ENCODE assay signal across 19 cellular contexts in the genomic region with DNA sequence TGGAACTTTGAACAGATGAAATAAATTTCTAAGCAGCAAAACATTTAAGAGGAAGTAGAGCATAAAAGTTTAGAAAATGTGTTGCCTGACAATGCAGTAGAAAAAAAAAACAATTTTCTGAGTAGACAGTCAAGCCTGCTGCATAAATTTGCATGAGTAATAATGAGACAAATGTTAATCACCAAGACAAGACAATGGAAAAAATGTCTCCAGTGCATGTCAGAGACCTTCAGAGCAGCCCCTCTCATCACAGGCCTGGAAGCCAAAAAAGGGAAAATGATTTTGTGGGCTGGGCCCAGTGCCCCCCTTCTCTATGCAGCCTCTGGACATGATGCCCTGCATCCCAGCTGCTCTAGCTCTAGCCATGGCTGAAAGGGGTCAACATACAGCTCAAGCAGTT.
DNase-seq lines count a peak whose midpoint lies in the region; ATAC-seq and TF ChIP-seq lines count a peak whose summit lies in the region.
"Had no signal": no experiment of that assay in that cellular context is flagged by ENCODE, and none has a peak within 500 bp of the region (broad histone marks: within the 10 kb centered on the region; RNA-seq: fewer than 3 reads in every experiment).

No MANE protein-coding gene starts in this region.

- no peak overlapping the region for H3K4me3 ChIP-seq in parathyroid adenoma (ENCODE audit: low read depth, low read length)
- H3K4me3 ChIP-seq: BLaER1 had no signal

- peak overlapping the region; percentile 56 for H3K27ac ChIP-seq in parathyroid adenoma
- H3K27ac ChIP-seq: BLaER1, C4-2B had no signal

- H3K9me3 Mint-ChIP-seq in activated T-cell treated with anti-CD3 and anti-CD28 coated beads, Interleukin-2, amount 50 U/mL, for 4 hours: no peaks in the 10 kb centered on the region
- no peaks in the 10 kb centered on the region for H3K9me3 Mint-ChIP-seq in activated naive CD4-positive, alpha-beta T cell treated with anti-CD3 and anti-CD28 coated beads, Interleukin-2, amount 50 U/mL, for 24 hours

- no peaks in the 10 kb centered on the region for H3K79me2 ChIP-seq in parathyroid adenoma

- H3K27ac Mint-ChIP-seq in activated naive CD4-positive, alpha-beta T cell treated with anti-CD3 and anti-CD28 coated beads, Interleukin-2, amount 50 U/mL, for 24 hours: peak overlapping the region; percentile 56
- H3K27ac Mint-ChIP-seq: B cell; CD4-positive, CD25-positive, alpha-beta regulatory T cell; CD8-positive, alpha-beta T cell had no signal

- H3K27me3 Mint-ChIP-seq in activated T-cell treated with anti-CD3 and anti-CD28 coated beads, Interleukin-2, amount 50 U/mL, for 4 hours (ENCODE audit: low read depth): no peaks in the 10 kb centered on the region
- H3K27me3 Mint-ChIP-seq in activated naive CD4-positive, alpha-beta T cell treated with anti-CD3 and anti-CD28 coated beads, Interleukin-2, amount 50 U/mL, for 24 hours: peaks cover 3% of the 10 kb centered on the region
- H3K27me3 Mint-ChIP-seq: B cell; CD4-positive, CD25-positive, alpha-beta regulatory T cell had no signal

- no peaks in the 10 kb centered on the region for H3K4me1 Mint-ChIP-seq in activated T-cell treated with anti-CD3 and anti-CD28 coated beads, Interleukin-2, amount 50 U/mL, for 4 hours (ENCODE audit: low read depth)
- H3K4me1 Mint-ChIP-seq in activated naive CD4-positive, alpha-beta T cell treated with anti-CD3 and anti-CD28 coated beads, Interleukin-2, amount 50 U/mL, for 24 hours: no peaks in the 10 kb centered on the region
- H3K4me1 Mint-ChIP-seq: B cell; CD4-positive, CD25-positive, alpha-beta regulatory T cell had no signal

- H2AFZ ChIP-seq in parathyroid adenoma: no peak overlapping the region

- no peak for TF ChIP-seq CTCF in parathyroid adenoma (IDR thresholded peaks at IDR 0.05)

- H3K9me3 ChIP-seq in parathyroid adenoma (ENCODE audit: control insufficient read depth, low read length): no peaks in the 10 kb centered on the region
- H3K9me3 ChIP-seq: Caco-2 had no signal

- no peaks in the 10 kb centered on the region for H3K27me3 ChIP-seq in parathyroid adenoma (ENCODE audit: control insufficient read depth, insufficient read depth, low read length)
- H3K27me3 ChIP-seq: BLaER1 had no signal

- peak; percentile 46 to 55 for ATAC-seq in activated T-cell treated with anti-CD3 and anti-CD28 coated beads, Interleukin-2, amount 50 U/mL, for 4 hours
- ATAC-seq: CD8-positive, alpha-beta T cell had no signal

- H3K4me3 Mint-ChIP-seq in activated T-cell treated with anti-CD3 and anti-CD28 coated beads, Interleukin-2, amount 50 U/mL, for 4 hours: no peak overlapping the region
- H3K4me3 Mint-ChIP-seq in activated naive CD4-positive, alpha-beta T cell treated with anti-CD3 and anti-CD28 coated beads, Interleukin-2, amount 50 U/mL, for 24 hours: no peak overlapping the region
- H3K4me3 Mint-ChIP-seq: B cell; CD4-positive, CD25-positive, alpha-beta regulatory T cell; CD8-positive, alpha-beta T cell had no signal

- H3K9ac ChIP-seq in parathyroid adenoma: no peak overlapping the region
- H3K9ac ChIP-seq: BLaER1 had no signal

- no peak overlapping the region for H3K4me2 ChIP-seq in parathyroid adenoma (ENCODE audit: low read length)
- H3K4me2 ChIP-seq: BLaER1 had no signal

- peaks cover 7% of the 10 kb centered on the region for H3K4me1 ChIP-seq in parathyroid adenoma
- H3K4me1 ChIP-seq: BLaER1, Caco-2 had no signal

- no peaks in the 10 kb centered on the region for H3K36me3 Mint-ChIP-seq in activated T-cell treated with anti-CD3 and anti-CD28 coated beads, Interleukin-2, amount 50 U/mL, for 4 hours (ENCODE audit: insufficient read depth)
- no peaks in the 10 kb centered on the region for H3K36me3 Mint-ChIP-seq in activated naive CD4-positive, alpha-beta T cell treated with anti-CD3 and anti-CD28 coated beads, Interleukin-2, amount 50 U/mL, for 24 hours
- H3K36me3 Mint-ChIP-seq: CD4-positive, CD25-positive, alpha-beta regulatory T cell; CD8-positive, alpha-beta T cell had no signal

- H3K36me3 ChIP-seq in parathyroid adenoma (ENCODE audit: control insufficient read depth, insufficient read depth, low read length): no peaks in the 10 kb centered on the region
- H3K36me3 ChIP-seq: BLaER1 had no signal

- no peak for DNase-seq in activated T-cell treated with anti-CD3 and anti-CD28 coated beads, Interleukin-2, amount 50 U/mL, for 4 hours
- DNase-seq in activated T-cell treated with anti-CD3 and anti-CD28 coated beads for 4 hours: no peak
- no peak for DNase-seq in activated naive CD4-positive, alpha-beta T cell (lab: John Stamatoyannopoulos, UW)
- DNase-seq in ELR (ENCODE audit: low read depth): peak; percentile 9
- no peak for DNase-seq in dermis blood vessel endothelial cell
- DNase-seq: Caco-2; CD4-positive, CD25-positive, alpha-beta regulatory T cell; CD8-positive, alpha-beta T cell; DMS153; DND-41; EL; GF-D8; H7; HCEC 1CT had no signal
